35 cellular contexts compared by ENCODE assay signal in genomic region chr7:68438811-68439210, GRCh38.
"Had no signal": no experiment of that assay in that cellular context is flagged by ENCODE, and none has a peak within 500 bp of the region (broad histone marks: within the 10 kb centered on the region; RNA-seq: fewer than 3 reads in every experiment).

No MANE protein-coding gene starts in this region.

- H3K27me3 ChIP-seq: MG63 had no signal

- H3K9me3 ChIP-seq: MG63 had no signal

- DNase-seq: Karpas-422, Kasumi-1, KG1, MG63, MM.1S, MV-4-11, NCI-H1048, NCI-H1092, NCI-H1092 treated with DMSO at 0.1 percent for 48 hours, NCI-H1105, NCI-H1105 treated with DMSO at 0.1 percent for 48 hours, NCI-H1417, NCI-H1417 treated with DMSO at 0.1 percent for 48 hours, NCI-H1436, NCI-H1436 treated with DMSO at 0.1 percent for 48 hours, NCI-H146, NCI-H1694, NCI-H1694 treated with DMSO at 0.1 percent for 48 hours, NCI-H187, NCI-H187 treated with DMSO at 0.1 percent for 48 hours, NCI-H1930, NCI-H2029, NCI-H2029 treated with DMSO at 0.1 percent for 48 hours, NCI-H2081, NCI-H2081 treated with DMSO at 0.1 percent for 48 hours, NCI-H2107, NCI-H2171, NCI-H2171 treated with DMSO at 0.1 percent for 48 hours, NCI-H2227 treated with DMSO at 0.1 percent for 48 hours, NCI-H226, NCI-H345, NCI-H446, NCI-H446 treated with DMSO at 0.1 percent for 48 hours, NCI-H510A had no signal

- H3K9ac ChIP-seq: KMS-11 had no signal

- H3K27ac ChIP-seq: KMS-11 had no signal

- H3K4me2 ChIP-seq: KMS-11 had no signal

- H3K36me3 ChIP-seq: MG63 had no signal

- H3K4me3 ChIP-seq: MG63 had no signal
